In the genomic region with DNA sequence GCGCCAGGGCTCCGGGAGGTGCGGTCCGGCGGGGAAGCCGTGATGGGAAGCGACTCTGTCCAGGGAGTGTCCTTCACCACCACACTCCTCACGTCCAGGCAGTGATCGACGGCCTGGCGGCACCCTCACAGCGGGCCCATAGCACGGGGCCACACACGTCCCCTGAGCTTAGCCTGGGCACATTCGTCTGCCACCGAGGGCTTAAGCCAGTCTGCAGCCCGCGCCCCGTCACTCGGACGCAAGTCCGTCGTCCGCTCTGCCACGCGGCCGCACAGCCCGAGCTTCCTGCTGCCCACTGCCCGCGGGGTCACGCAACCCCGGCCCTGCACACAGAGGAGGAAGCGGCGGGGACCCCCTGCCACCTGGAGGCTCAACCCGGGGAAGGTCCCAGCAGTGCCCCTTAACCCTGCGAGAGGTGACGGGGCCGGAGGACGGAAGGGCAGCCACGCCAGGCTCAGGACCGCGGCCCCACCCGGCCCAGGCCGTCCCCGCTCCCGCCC, we compare ENCODE assay signal across 10 cellular contexts. TPM values are rescaled to one million over a fixed set of nuclear protein-coding genes. Genes with fewer than 3 reads are reported as not detected.
DNase-seq lines count a peak whose midpoint lies in the region; ATAC-seq and TF ChIP-seq lines count a peak whose summit lies in the region.
"Had no signal": no experiment of that assay in that cellular context is flagged by ENCODE, and none has a peak within 500 bp of the region (broad histone marks: within the 10 kb centered on the region; RNA-seq: fewer than 3 reads in every experiment).

No MANE protein-coding gene starts in this region.

- no peak for ATAC-seq in Right ventricle myocardium inferior
- ATAC-seq in heart right ventricle: peak in 1 of 8 donors; percentile 2

- CTCF ChIA-PET in activated CD4-positive, alpha-beta T cell treated with anti-CD3 and anti-CD28 coated beads, Interleukin-2, amount 10 ng/mL, durations not matched to agents 7 days and 5 days (lab: Charles Lee): no interaction called here

- H3K27ac Mint-ChIP-seq in endothelial cell (ENCODE audit: unreplicated experiment): no peak overlapping the region
- no peak overlapping the region for H3K27ac Mint-ChIP-seq in activated CD4-positive, alpha-beta T cell treated with anti-CD3 and anti-CD28 coated beads, Interleukin-2, amount 10 ng/mL, durations not matched to agents 7 days and 5 days

- TF ChIP-seq POLR2A in ovary (IDR thresholded peaks at IDR 0.05) (no peak), vagina (IDR thresholded peaks at IDR 0.05) (no peak)

- H3K4me3 ChIP-seq in heart right ventricle (peak overlapping the region; percentile 23 to 81 (median 66)), ovary (peak overlapping the region; percentile 28), vagina (peak overlapping the region; percentile 49 to 87)

- H3K27ac ChIP-seq in heart right ventricle (peak overlapping the region; percentile 71 to 88 (median 84)), ovary (peak overlapping the region; percentile 7 to 43), vagina (peak overlapping the region; percentile 83)

- POLR2A ChIA-PET in activated CD4-positive, alpha-beta T cell treated with anti-CD3 and anti-CD28 coated beads, Interleukin-2, amount 10 ng/mL, durations not matched to agents 7 days and 5 days (lab: Charles Lee): no interaction called here

- no peaks in the 10 kb centered on the region for H3K36me3 ChIP-seq in heart right ventricle
- H3K36me3 ChIP-seq in ovary: no peaks in the 10 kb centered on the region
- no peaks in the 10 kb centered on the region for H3K36me3 ChIP-seq in vagina

- intact Hi-C loops in Right ventricle myocardium inferior (cut with DNase I): loop anchor here (10.0 kb wide), 1 partner anchor 142 kb away; no protein-coding TSS in a partner anchor
- intact Hi-C loops in cardiac septum (cut with DNase I): loop anchor here (10.0 kb wide), 2 partner anchors 142 to 182 kb away; no protein-coding TSS in a partner anchor
- intact Hi-C loops in heart right ventricle (cut with DNase I): loop anchor here in 6 of 10 donors (5.0 to 10.0 kb wide), 5 partner anchors 142 to 672 kb away; no protein-coding TSS in a partner anchor
- intact Hi-C loops in ovary (cut with DNase I): loop anchor here in 3 of 4 donors (5.0 to 10.0 kb wide), 3 partner anchors 142 to 392 kb away; no protein-coding TSS in a partner anchor
- intact Hi-C loops in vagina (cut with DNase I): loop anchor here (5.0 kb wide), 2 partner anchors 64 to 144 kb away; no protein-coding TSS in a partner anchor

- no peaks in the 10 kb centered on the region for H3K9me3 Mint-ChIP-seq in endothelial cell (ENCODE audit: unreplicated experiment)
- H3K9me3 Mint-ChIP-seq in activated CD4-positive, alpha-beta T cell treated with anti-CD3 and anti-CD28 coated beads, Interleukin-2, amount 10 ng/mL, durations not matched to agents 7 days and 5 days: no peaks in the 10 kb centered on the region
- H3K9me3 Mint-ChIP-seq: neural crest cell had no signal

- no peak overlapping the region for H3K4me3 Mint-ChIP-seq in endothelial cell (ENCODE audit: unreplicated experiment)
- H3K4me3 Mint-ChIP-seq in activated CD4-positive, alpha-beta T cell treated with anti-CD3 and anti-CD28 coated beads, Interleukin-2, amount 10 ng/mL, durations not matched to agents 7 days and 5 days: no peak overlapping the region

- H3K4me1 ChIP-seq in heart right ventricle (peaks cover 15 to 64% (median 39%) of the 10 kb centered on the region in 9 donors), ovary (ENCODE audit: insufficient read depth) (peaks cover 3% of the 10 kb centered on the region), vagina (peaks cover 41% of the 10 kb centered on the region)

- TF ChIP-seq CTCF in heart right ventricle (IDR thresholded peaks at IDR 0.05) (no peak), ovary (IDR thresholded peaks at IDR 0.05) (no peak), vagina (IDR thresholded peaks at IDR 0.05) (no peak), endothelial cell (IDR thresholded peaks at IDR 0.05; ENCODE audit: unreplicated experiment) (no peak)

- 2 to 3% methylated on average over 38 to 46 of the region's 46 CpGs for WGBS in heart right ventricle, 2 donors
- WGBS in ovary, 3 donors: 2 to 6% (median 5%) methylated on average over 30 to 46 of the region's 46 CpGs

- H3K36me3 Mint-ChIP-seq in endothelial cell (ENCODE audit: low read depth, unreplicated experiment): peaks cover 21% of the 10 kb centered on the region
- no peaks in the 10 kb centered on the region for H3K36me3 Mint-ChIP-seq in activated CD4-positive, alpha-beta T cell treated with anti-CD3 and anti-CD28 coated beads, Interleukin-2, amount 10 ng/mL, durations not matched to agents 7 days and 5 days (ENCODE audit: low read depth)

- H3K9me3 ChIP-seq in heart right ventricle (no peaks in the 10 kb centered on the region), ovary (no peaks in the 10 kb centered on the region), vagina (no peaks in the 10 kb centered on the region)

- H3K27me3 ChIP-seq in heart right ventricle (peaks cover 39 to 69% (median 59%) of the 10 kb centered on the region in 7 donors), ovary (peaks cover 8% of the 10 kb centered on the region), vagina (peaks cover 7% of the 10 kb centered on the region)

- H3K27me3 Mint-ChIP-seq in endothelial cell (ENCODE audit: unreplicated experiment): peaks cover 36% of the 10 kb centered on the region
- peaks cover 45% of the 10 kb centered on the region for H3K27me3 Mint-ChIP-seq in activated CD4-positive, alpha-beta T cell treated with anti-CD3 and anti-CD28 coated beads, Interleukin-2, amount 10 ng/mL, durations not matched to agents 7 days and 5 days

- TF ChIP-seq EP300 in ovary (IDR thresholded peaks at IDR 0.05): no peak

- peaks cover 22% of the 10 kb centered on the region for H3K4me1 Mint-ChIP-seq in endothelial cell (ENCODE audit: unreplicated experiment)
- H3K4me1 Mint-ChIP-seq in activated CD4-positive, alpha-beta T cell treated with anti-CD3 and anti-CD28 coated beads, Interleukin-2, amount 10 ng/mL, durations not matched to agents 7 days and 5 days: peaks cover 12% of the 10 kb centered on the region

- peak; percentile 63 for DNase-seq in Right ventricle myocardium inferior (ENCODE audit: missing footprints)
- DNase-seq in cardiac septum (ENCODE audit: low spot score): no peak
- DNase-seq in heart right ventricle: no peak
- no peak for DNase-seq in ovary
- no peak for DNase-seq in vagina (ENCODE audit: extremely low spot score in 2 of 2)
- no peak for DNase-seq in endothelial cell (ENCODE audit: low spot score)
- DNase-seq in activated CD4-positive, alpha-beta T cell treated with anti-CD3 and anti-CD28 coated beads, Interleukin-2, amount 50 U/mL, for 1 hour: no peak
- no peak for DNase-seq in activated CD4-positive, alpha-beta T cell treated with anti-CD3 and anti-CD28 coated beads, Interleukin-2, amount 10 ng/mL, durations not matched to agents 7 days and 5 days
- DNase-seq: GOT3 had no signal

RNA-seq across cellular contexts. Expression of a gene that starts 3.0 kb away (rescaled TPM):
- total RNA-seq in Right ventricle myocardium inferior (12.1 TPM), cardiac septum (17.2 TPM), heart right ventricle (10 to 100 TPM in 5 of 10 donors, 1 to 10 TPM in 5; 4.6 to 21.8 (median 10.0) TPM), ovary (10 to 100 TPM in 4 of 7 donors, 1 to 10 TPM in 3; 5.6 to 22.2 (median 16.9) TPM), vagina (9.8 TPM), endothelial cell (ENCODE audit: unreplicated experiment) (0.23 TPM)
- polyA plus RNA-seq in heart right ventricle (10 to 100 TPM; 13.4 to 31.1 TPM), ovary (10 to 100 TPM in 1 of 2 donors, 1 to 10 TPM in 1; 4.8 to 16.0 TPM)
- not detected for total RNA-seq in activated CD4-positive, alpha-beta T cell treated with anti-CD3 and anti-CD28 coated beads, Interleukin-2, amount 10 ng/mL, durations not matched to agents 7 days and 5 days

RNA-seq across cellular contexts. Expression of a gene that starts 55.6 kb away (rescaled TPM):
- not detected for total RNA-seq in Right ventricle myocardium inferior
- 0.05 TPM for total RNA-seq in cardiac septum
- not detected for total RNA-seq in heart right ventricle
- polyA plus RNA-seq in heart right ventricle: under 1 TPM in 1 of 2 donors, not detected in 1; 0.03 TPM
- under 1 TPM in 1 of 7 donors, not detected in 6; 0.18 TPM for total RNA-seq in ovary
- polyA plus RNA-seq in ovary: not detected
- total RNA-seq in vagina: not detected
- 1.1 TPM for total RNA-seq in endothelial cell (ENCODE audit: unreplicated experiment)
- total RNA-seq in activated CD4-positive, alpha-beta T cell treated with anti-CD3 and anti-CD28 coated beads, Interleukin-2, amount 10 ng/mL, durations not matched to agents 7 days and 5 days: not detected
- total RNA-seq: neural crest cell had no signal

Comparison
In these comparisons a context has a peak if more than half of its experiments do, and no peak if none do; other contexts are left out.
1. H3K27ac ChIP-seq: peak in every context shown above with its lines; median percentile 84 in heart right ventricle; 83 in vagina; 25 in ovary.